In the genomic region with DNA sequence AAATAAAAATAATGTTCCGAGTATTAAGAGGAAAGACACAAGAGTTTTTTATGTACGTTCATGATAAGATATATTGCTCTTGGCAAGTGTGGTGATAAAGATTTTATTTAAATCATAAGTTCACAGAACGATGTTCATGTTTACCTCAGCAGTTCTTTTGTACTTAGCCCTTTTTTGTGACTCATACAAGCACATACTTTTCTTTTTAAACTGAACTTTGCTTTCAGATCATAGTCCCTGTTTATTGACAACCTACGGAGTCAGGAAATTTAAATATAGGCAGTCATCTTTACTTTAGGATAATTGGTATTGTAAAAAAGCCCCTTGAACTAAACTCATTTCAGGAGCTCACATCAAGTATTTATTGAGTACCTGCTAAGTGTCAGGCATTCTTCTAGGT, we compare ENCODE assay signal across 1 cellular context.
TF ChIP-seq lines count a peak whose summit lies in the region.

No MANE protein-coding gene starts in this region.

TF ChIP-seq in endothelial cell of umbilical vein, 7 proteins besides CTCF, POLR2A, EP300 and RAD21:
- TF ChIP-seq EZH2 (IDR thresholded peaks at IDR 0.05; ENCODE audit: borderline replicate concordance, low read depth, low read length, severe bottlenecking) (no peak), GATA2 (IDR thresholded peaks at IDR 0.05; ENCODE audit: insufficient read depth, insufficient read length, low read depth, low read length) (no peak), POLR2AphosphoS5 (IDR thresholded peaks at IDR 0.05; ENCODE audit: insufficient read depth, low read depth, low read length) (no peak), FOS (IDR thresholded peaks at IDR 0.05; ENCODE audit: borderline replicate concordance, insufficient read depth, low read length) (no peak), MYC (IDR thresholded peaks at IDR 0.05; ENCODE audit: low read depth, low read length) (no peak), JUN (IDR thresholded peaks at IDR 0.05; ENCODE audit: borderline replicate concordance, insufficient read depth, insufficient read length, low read depth) (no peak)
- TF ChIP-seq, protein P1, sequence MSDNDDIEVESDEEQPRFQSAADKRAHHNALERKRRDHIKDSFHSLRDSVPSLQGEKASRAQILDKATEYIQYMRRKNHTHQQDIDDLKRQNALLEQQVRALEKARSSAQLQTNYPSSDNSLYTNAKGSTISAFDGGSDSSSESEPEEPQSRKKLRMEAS (IDR thresholded peaks at IDR 0.05; ENCODE audit: insufficient read depth, insufficient read length), result no peak
